ENCODE assay signal across 20 cellular contexts in genomic region chr5:126888180-126888579, GRCh38.
DNase-seq lines count a peak whose midpoint lies in the region; ATAC-seq and TF ChIP-seq lines count a peak whose summit lies in the region.
"Had no signal": no experiment of that assay in that cellular context is flagged by ENCODE, and none has a peak within 500 bp of the region (broad histone marks: within the 10 kb centered on the region; RNA-seq: fewer than 3 reads in every experiment).

No MANE protein-coding gene starts in this region.

- peak overlapping the region; percentile 30 for H2AK5ac ChIP-seq in H9 (ENCODE audit: insufficient read length, low read length)

- H3K27ac Mint-ChIP-seq in H9 = no peak overlapping the region
- H3K27ac Mint-ChIP-seq in memory B cell = peak overlapping the region; percentile 43
- H3K27ac Mint-ChIP-seq: HFFc6 had no signal

- H3K4me2 ChIP-seq in H9 (ENCODE audit: insufficient read depth, insufficient read length, low read length) (no peak overlapping the region), mammary epithelial cell (ENCODE audit: insufficient read depth, low read depth, low read length) (no peak overlapping the region)

- no peaks in the 10 kb centered on the region for H3K79me1 ChIP-seq in H9 (ENCODE audit: insufficient read depth, low read depth, low read length, poor library complexity, severe bottlenecking)

- no peak overlapping the region for H3T11ph ChIP-seq in H9 (ENCODE audit: low read length)

- no peaks in the 10 kb centered on the region; the same call in 1 of the 2 replicates for H3K79me2 ChIP-seq in H9 (ENCODE audit: insufficient read depth, low read length)
- H3K79me2 ChIP-seq in mammary epithelial cell (ENCODE audit: insufficient read depth, low read length) = no peaks in the 10 kb centered on the region

- H4K8ac ChIP-seq in H9 (replicated peaks; ENCODE audit: insufficient read length, low read depth, low read length) = no peak overlapping the region

- in situ Hi-C loops in mammary epithelial cell (cut with MboI; ENCODE audit: low sequenced_read_pairs in 2 of 2) = no loop called here

- H3K27ac ChIP-seq in H9 (ENCODE audit: insufficient read length, low read depth, low read length) (no peak overlapping the region), mammary epithelial cell (ENCODE audit: insufficient read depth, low read depth, low read length) (no peak overlapping the region), aorta (ENCODE audit: low read depth in 1 of 2, low read length in 2 of 2) (no peak overlapping the region)
- H3K27ac ChIP-seq: Peyer's patch, SJCRH30 had no signal

- H3K36me3 ChIP-seq in mammary epithelial cell (ENCODE audit: insufficient read depth, low read length) (no peaks in the 10 kb centered on the region), aorta (ENCODE audit: control insufficient read depth in 1 of 2, insufficient read depth in 2 of 2, low read length in 1 of 2) (no peaks in the 10 kb centered on the region)
- H3K36me3 ChIP-seq: Peyer's patch, SJCRH30 had no signal

- H3K56ac ChIP-seq in H9 (ENCODE audit: insufficient read length, low read depth, low read length) = no peak overlapping the region

- no peak overlapping the region for H3K14ac ChIP-seq in H9 (ENCODE audit: insufficient read depth, low read length)

- dilution Hi-C loops in mammary epithelial cell (cut with HindIII; ENCODE audit: low sequenced_read_pairs) = no loop called here

- H3K9me3 ChIP-seq in H9 (ENCODE audit: control insufficient read depth, low read depth, low read length) (no peaks in the 10 kb centered on the region), mammary epithelial cell (replicated peaks; ENCODE audit: insufficient read depth, low read length) (no peaks in the 10 kb centered on the region), aorta (ENCODE audit: control insufficient read depth, low read length) (no peaks in the 10 kb centered on the region)
- H3K9me3 ChIP-seq: Peyer's patch, SJCRH30 had no signal

- no peak overlapping the region for H2BK120ac ChIP-seq in H9 (ENCODE audit: low read depth, low read length, poor library complexity, severe bottlenecking)

- BruUV-seq in mammary epithelial cell (replicated peaks; lab: Mats Ljungman, UMichigan) = no TSS peak

- H3K4me3 ChIP-seq in mammary epithelial cell (replicated peaks in 1 of 3; ENCODE audit: insufficient read depth in 1 of 3, low read depth in 2 of 3, low read length in 3 of 3) (no peak overlapping the region), aorta (ENCODE audit: low read length in 2 of 2) (no peak overlapping the region)
- H3K4me3 ChIP-seq: K562, Peyer's patch, SJCRH30 had no signal

- no peak overlapping the region for H3K4ac ChIP-seq in H9 (ENCODE audit: low read depth, low read length)

- no peak overlapping the region for H3K9ac ChIP-seq in H9 (ENCODE audit: extremely low read depth, insufficient read length, low read length)
- no peak overlapping the region for H3K9ac ChIP-seq in mammary epithelial cell (ENCODE audit: insufficient read depth, low read length)

- H3K27me3 ChIP-seq in H9 (ENCODE audit: insufficient read depth, low read length) (no peaks in the 10 kb centered on the region), mammary epithelial cell (ENCODE audit: insufficient read depth, low read length) (no peaks in the 10 kb centered on the region), aorta (ENCODE audit: control insufficient read depth in 1 of 2, insufficient read depth in 2 of 2, low read length in 1 of 2) (no peaks in the 10 kb centered on the region)
- H3K27me3 ChIP-seq: Peyer's patch, SJCRH30 had no signal

- WGBS in H9 (ENCODE audit: extremely low coverage, insufficient read length, low lambda C conversion rate) = no CpG with 5 or more reads among the region's 1 CpG
- WGBS in mammary epithelial cell (ENCODE audit: low coverage, missing lambda C conversion rate) = 100% methylated on average over 1 of the region's 1 CpG
- 52 to 55% methylated on average over 1 of the region's 1 CpG for WGBS in aorta, 2 donors

- H3K27me3 Mint-ChIP-seq in H9 (ENCODE audit: low read depth) (no peaks in the 10 kb centered on the region), memory B cell (no peaks in the 10 kb centered on the region)
- H3K27me3 Mint-ChIP-seq: B cell had no signal

- CTCF ChIA-PET in mammary epithelial cell (lab: Charles Lee; ENCODE audit: low non-redundant PET) = no interaction called here

- H3K4me3 Mint-ChIP-seq in H9 = no peak overlapping the region
- no peak overlapping the region for H3K4me3 Mint-ChIP-seq in memory B cell
- H3K4me3 Mint-ChIP-seq: B cell, HFFc6 had no signal

- DNase-seq in NCI-H2171 treated with DMSO at 0.1 percent for 48 hours (lab: John Stamatoyannopoulos, UW) (peak; percentile 1), NCI-H2171 (lab: John Stamatoyannopoulos, UW) (no peak), H9 (no peak), NCI-H524 treated with DMSO at 0.1 percent for 48 hours (lab: John Stamatoyannopoulos, UW) (peak; percentile 80), memory B cell (ENCODE audit: low spot score in 2 of 2) (no peak), mammary epithelial cell (no peak), NCI-H1105 (lab: John Stamatoyannopoulos, UW) (no peak), aorta (no peak)
- DNase-seq: DMS 273 treated with DMSO at 0.1 percent for 48 hours, DMS79 treated with DMSO at 0.1 percent for 48 hours, HFFc6, MM.1S, NCI-H1048, NCI-H1694 treated with DMSO at 0.1 percent for 48 hours, NCI-H2107, NCI-H526 treated with DMSO at 0.1 percent for 48 hours, Peyer's patch had no signal

- H2BK5ac ChIP-seq in H9 (ENCODE audit: insufficient read length, low read length) = no peak overlapping the region

- no peak for TF ChIP-seq CTCF in H9 (conservative IDR thresholded peaks at IDR 0.05)
- no peak for TF ChIP-seq CTCF in mammary epithelial cell (conservative IDR thresholded peaks at IDR 0.05 in 1 of 2, IDR thresholded peaks at IDR 0.05 in 1 of 2; ENCODE audit: extremely low read depth in 1 of 2, insufficient read depth in 1 of 2, low read depth in 1 of 2, low read length in 2 of 2)

- no peak overlapping the region for H2BK20ac ChIP-seq in H9 (ENCODE audit: low read depth, low read length, poor library complexity, severe bottlenecking)

- H4K20me1 ChIP-seq in H9 (ENCODE audit: control insufficient read depth, insufficient read depth, insufficient read length) (no peaks in the 10 kb centered on the region), mammary epithelial cell (ENCODE audit: insufficient read depth, low read length) (no peaks in the 10 kb centered on the region)

- H2AFZ ChIP-seq in H9 (ENCODE audit: low read length) = no peak overlapping the region
- no peak overlapping the region for H2AFZ ChIP-seq in mammary epithelial cell (ENCODE audit: low read depth, low read length)

- H3K4me1 Mint-ChIP-seq in H9 (peaks cover 3 to 10% of the 10 kb centered on the region in 2 experiments; a peak in 3 of 4 replicates), memory B cell (peaks cover 6% of the 10 kb centered on the region)

- H2BK15ac ChIP-seq in H9 (ENCODE audit: low read depth, low read length) = no peak overlapping the region

- peaks cover under 1 to 2% of the 10 kb centered on the region in 2 experiments; a peak in 2 of 5 replicates for H3K9me3 Mint-ChIP-seq in H9
- H3K9me3 Mint-ChIP-seq in memory B cell = no peaks in the 10 kb centered on the region
- H3K9me3 Mint-ChIP-seq: HFFc6 had no signal

- H3K36me3 Mint-ChIP-seq in H9 (ENCODE audit: insufficient read depth in 1 of 3, low read depth in 3 of 3) (peaks cover 0 to 7% (median 3%) of the 10 kb centered on the region in 3 experiments; a peak in 3 of 7 replicates), memory B cell (peaks cover 7% of the 10 kb centered on the region)

- H4K91ac ChIP-seq in H9 (ENCODE audit: insufficient read length, low read depth, low read length) = no peak overlapping the region

- no peak overlapping the region for H4K5ac ChIP-seq in H9 (ENCODE audit: insufficient read length, low read depth, low read length)

- ATAC-seq in memory B cell (ENCODE audit: low read depth) = no peak
- no peak for ATAC-seq in aorta (ENCODE audit: low FRiP score)
- ATAC-seq: K562 had no signal

- H3K4me1 ChIP-seq in H9 (ENCODE audit: insufficient read depth, low read length) (no peaks in the 10 kb centered on the region; the same call in 1 of the 2 replicates), mammary epithelial cell (ENCODE audit: insufficient read depth, low read length) (peaks cover 13% of the 10 kb centered on the region), aorta (ENCODE audit: control insufficient read depth in 1 of 2, insufficient read depth in 2 of 2, low read length in 2 of 2) (no peaks in the 10 kb centered on the region)
- H3K4me1 ChIP-seq: Peyer's patch had no signal

- H3K18ac ChIP-seq in H9 (ENCODE audit: insufficient read length, low read depth, low read length) = no peak overlapping the region

- H3K23ac ChIP-seq in H9 (ENCODE audit: insufficient read length, low read depth, low read length) = no peak overlapping the region

- intact Hi-C loops in mammary epithelial cell (cut with micrococcal nuclease) (no loop called here), aorta (cut with DNase I) (no loop called here)

- no peaks in the 10 kb centered on the region for H3K23me2 ChIP-seq in H9 (ENCODE audit: insufficient read length, low read depth, low read length, poor library complexity, severe bottlenecking)

- H2BK12ac ChIP-seq in H9 (ENCODE audit: insufficient read length, low read depth, low read length) = no peak overlapping the region

Comparison
In these comparisons a context has a peak if more than half of its experiments do, and no peak if none do; other contexts are left out.
1. DNase-seq: peak in NCI-H2171 treated with DMSO at 0.1 percent for 48 hours (single experiment) and NCI-H524 treated with DMSO at 0.1 percent for 48 hours (single experiment); none in NCI-H2171 (single experiment), H9 (single experiment), memory B cell (0 of 2), mammary epithelial cell (single experiment), NCI-H1105 (single experiment) and aorta (0 of 2).